In genomic region chr17:34312080-34312479, GRCh38 we compare ENCODE assay signal across 22 cellular contexts. TPM values are rescaled to one million over a fixed set of nuclear protein-coding genes. Genes with fewer than 3 reads are reported as not detected.
DNase-seq lines count a peak whose midpoint lies in the region; ATAC-seq, FAIRE-seq and TF ChIP-seq lines count a peak whose summit lies in the region.
"Had no signal": no experiment of that assay in that cellular context is flagged by ENCODE, and none has a peak within 500 bp of the region (broad histone marks: within the 10 kb centered on the region; RNA-seq: fewer than 3 reads in every experiment).

No MANE protein-coding gene starts in this region.

- no peak overlapping the region for H3K4me3 Mint-ChIP-seq in astrocyte (ENCODE audit: unreplicated experiment)

- WGBS in heart right ventricle, 2 donors: 53 to 62% methylated on average over 5 of the region's 5 CpGs

- peak in 7 of 8 donors; percentile 57 to 88 (median 76) for ATAC-seq in heart right ventricle
- peak; percentile 51 to 64 for ATAC-seq in gastrocnemius medialis
- no peak for ATAC-seq in HG02840 (IDR thresholded peaks at IDR 0.05; ENCODE audit: low FRiP score, unreplicated experiment)
- no peak for ATAC-seq in GM21786 (IDR thresholded peaks at IDR 0.05; ENCODE audit: unreplicated experiment)
- ATAC-seq in HG02759 (IDR thresholded peaks at IDR 0.05; ENCODE audit: unreplicated experiment): no peak

- no peak overlapping the region for H3K4me2 ChIP-seq in astrocyte (ENCODE audit: low read length)

- no peaks in the 10 kb centered on the region for H3K79me2 ChIP-seq in astrocyte (ENCODE audit: insufficient read depth, low read length)

- H3K4me1 ChIP-seq in astrocyte (ENCODE audit: insufficient read depth, low read length) (no peaks in the 10 kb centered on the region), heart right ventricle (peaks cover 3 to 65% (median 39%) of the 10 kb centered on the region in 9 donors), gastrocnemius medialis (peaks cover 5 to 36% of the 10 kb centered on the region in 2 donors)

- TF ChIP-seq CTCF in AG10803 (conservative IDR thresholded peaks at IDR 0.05; ENCODE audit: low read length) (no peak), astrocyte (IDR thresholded peaks at IDR 0.05; ENCODE audit: insufficient read depth, low read depth, low read length) (no peak), heart right ventricle (IDR thresholded peaks at IDR 0.05) (no peak), gastrocnemius medialis (IDR thresholded peaks at IDR 0.05 in 4 of 5, conservative IDR thresholded peaks at IDR 0.05 in 1 of 5) (no peak)

- DNase-seq in AG10803 (ENCODE audit: low read depth): peak; percentile 82
- DNase-seq in astrocyte (ENCODE audit: low read depth): peak; percentile 46
- DNase-seq in heart right ventricle: no peak
- no peak for DNase-seq in gastrocnemius medialis
- no peak for DNase-seq in GOT3 (lab: John Stamatoyannopoulos, UW)
- DNase-seq: activated effector memory CD4-positive, alpha-beta T cell treated with anti-CD3 and anti-CD28 coated beads, Interleukin-2, amount 50 U/mL, for 16 hours; AML-193; KBM-7; NCI-H1105; stimulated activated CD4-positive, alpha-beta T cell treated with anti-CD3 and anti-CD28 coated beads, Interleukin-2, amount 100 ng/mL, for 48 hours had no signal

- in situ Hi-C loops in gastrocnemius medialis (cut with MboI; ENCODE audit: low sequenced_read_pairs in 4 of 4): no loop called here

- no peaks in the 10 kb centered on the region for H3K36me3 Mint-ChIP-seq in astrocyte (ENCODE audit: low read depth, unreplicated experiment)

- H3K27me3 ChIP-seq in astrocyte (ENCODE audit: insufficient read depth, low read length) (peaks cover 6% of the 10 kb centered on the region), heart right ventricle (peaks cover 0 to 5% (median 0%) of the 10 kb centered on the region in 7 donors), gastrocnemius medialis (no peaks in the 10 kb centered on the region)

- H3K4me1 Mint-ChIP-seq in astrocyte (ENCODE audit: low read depth, unreplicated experiment): no peaks in the 10 kb centered on the region

- H3K9me3 Mint-ChIP-seq in astrocyte (ENCODE audit: unreplicated experiment): no peaks in the 10 kb centered on the region

- H2AFZ ChIP-seq in astrocyte (ENCODE audit: low read depth, low read length): no peak overlapping the region

- TF ChIP-seq POLR2A in gastrocnemius medialis (IDR thresholded peaks at IDR 0.05): no peak

- H3K4me3 ChIP-seq in AG10803 (ENCODE audit: low read length) (no peak overlapping the region), astrocyte (ENCODE audit: insufficient read depth, low read depth, low read length) (no peak overlapping the region), heart right ventricle (no peak overlapping the region), gastrocnemius medialis (no peak overlapping the region)

- no peak for FAIRE-seq in astrocyte (lab: Jason Lieb, UNC)
- FAIRE-seq: D721Med, H1, keratinocyte had no signal

- H3K27ac Mint-ChIP-seq in astrocyte (ENCODE audit: unreplicated experiment): no peak overlapping the region

- H4K20me1 ChIP-seq in astrocyte (ENCODE audit: insufficient read depth, low read length): no peaks in the 10 kb centered on the region

- H3K27ac ChIP-seq in astrocyte (ENCODE audit: low read depth, low read length) (no peak overlapping the region), heart right ventricle (peak overlapping the region in 9 of 10 donors; percentile 31 to 83 (median 70)), gastrocnemius medialis (peak overlapping the region in 3 of 4 donors; percentile 12 to 68 (median 64))

- intact Hi-C loops in heart right ventricle (cut with DNase I) (loop anchor here in 3 of 10 donors (5.0 kb wide), 3 partner anchors 45 to 60 kb away; partner anchors contain the start of genes CCL1 (in 1 of the 3) and CCL13 (in 1 of the 3)), gastrocnemius medialis (cut with DNase I; ENCODE audit: low total_unique reads) (loop anchor here (5.0 kb wide), 1 partner anchor 60 kb away; no protein-coding TSS in a partner anchor)

- H3K9me3 ChIP-seq in astrocyte (ENCODE audit: insufficient read depth, low read depth, low read length) (no peaks in the 10 kb centered on the region), heart right ventricle (no peaks in the 10 kb centered on the region), gastrocnemius medialis (no peaks in the 10 kb centered on the region)

- H3K9ac ChIP-seq in astrocyte (ENCODE audit: low read length): no peak overlapping the region

- H3K36me3 ChIP-seq in astrocyte (ENCODE audit: insufficient read depth, low read length) (no peaks in the 10 kb centered on the region), heart right ventricle (no peaks in the 10 kb centered on the region), gastrocnemius medialis (no peaks in the 10 kb centered on the region)

- H3K27me3 Mint-ChIP-seq in astrocyte (ENCODE audit: low read depth, unreplicated experiment): peaks cover 20% of the 10 kb centered on the region

RNA-seq across cellular contexts. Expression of gene CCL8, which starts 7.2 kb away (rescaled TPM):
- not detected in 2 replicates for total RNA-seq in astrocyte
- 10 to 100 TPM in 1 of 10 donors, 1 to 10 TPM in 4, under 1 TPM in 4, not detected in 1; 0.39 to 17.5 (median 1.1) TPM for total RNA-seq in heart right ventricle
- under 1 TPM in 1 of 2 donors, not detected in 1; 0.38 TPM for polyA plus RNA-seq in heart right ventricle
- total RNA-seq in gastrocnemius medialis: under 1 TPM in 1 of 4 donors, not detected in 3; 0.61 TPM
- total RNA-seq: activated CD8-positive, alpha-beta memory T cell treated with anti-CD3 and anti-CD28 coated beads for 36 hours; H1; pulmonary artery endothelial cell; SK-MEL-5 had no signal
- polyA plus RNA-seq: H1, keratinocyte had no signal

RNA-seq across cellular contexts. Expression of gene CCL11, which starts 26.5 kb away (rescaled TPM):
- total RNA-seq in astrocyte: 0.26 TPM in 1 of 2 replicates, not detected in the other
- 10 to 100 TPM in 2 of 10 donors, 1 to 10 TPM in 6, under 1 TPM in 2; 0.46 to 31.2 (median 1.3) TPM for total RNA-seq in heart right ventricle
- 1 to 10 TPM; 1.5 to 6.2 TPM for polyA plus RNA-seq in heart right ventricle
- total RNA-seq in gastrocnemius medialis: not detected
- total RNA-seq: activated CD8-positive, alpha-beta memory T cell treated with anti-CD3 and anti-CD28 coated beads for 36 hours; dermis microvascular lymphatic vessel endothelial cell; glomerular endothelial cell; H1; pulmonary artery endothelial cell; SK-MEL-5 had no signal
- polyA plus RNA-seq: H1, keratinocyte had no signal

RNA-seq across cellular contexts. Expression of gene CCL7, which starts 42.1 kb away (rescaled TPM):
- not detected in 2 replicates for total RNA-seq in astrocyte
- total RNA-seq in heart right ventricle: under 1 TPM in 1 of 10 donors, not detected in 9; 0.65 TPM
- polyA plus RNA-seq in heart right ventricle: under 1 TPM in 1 of 2 donors, not detected in 1; 0.29 TPM
- not detected for total RNA-seq in gastrocnemius medialis
- total RNA-seq: activated CD8-positive, alpha-beta memory T cell treated with anti-CD3 and anti-CD28 coated beads for 36 hours; glomerular endothelial cell; H1; SK-MEL-5; urinary bladder had no signal
- polyA plus RNA-seq: H1, keratinocyte had no signal

RNA-seq across cellular contexts. Expression of gene CCL13, which starts 44.2 kb away (rescaled TPM):
- total RNA-seq in astrocyte: not detected in 2 replicates
- 10 to 100 TPM in 1 of 10 donors, 1 to 10 TPM in 6, under 1 TPM in 2, not detected in 1; 0.39 to 64.0 (median 1.4) TPM for total RNA-seq in heart right ventricle
- 1 to 10 TPM; 1.0 to 2.3 TPM for polyA plus RNA-seq in heart right ventricle
- total RNA-seq in gastrocnemius medialis: 1 to 10 TPM in 1 of 4 donors, not detected in 3; 1.5 TPM
- total RNA-seq: activated CD8-positive, alpha-beta memory T cell treated with anti-CD3 and anti-CD28 coated beads for 36 hours; dermis microvascular lymphatic vessel endothelial cell; glomerular endothelial cell; H1; pulmonary artery endothelial cell; SK-MEL-5 had no signal
- polyA plus RNA-seq: H1, keratinocyte had no signal

RNA-seq across cellular contexts. Expression of gene CCL1, which starts 51.0 kb away (rescaled TPM):
- total RNA-seq in astrocyte: not detected in 2 replicates
- not detected for total RNA-seq in heart right ventricle
- not detected for polyA plus RNA-seq in heart right ventricle
- not detected for total RNA-seq in gastrocnemius medialis
- total RNA-seq: dermis microvascular lymphatic vessel endothelial cell, glomerular endothelial cell, H1, pulmonary artery endothelial cell, SK-MEL-5, urinary bladder had no signal
- polyA plus RNA-seq: H1, keratinocyte, urinary bladder had no signal

Comparison
In these comparisons a context has a peak if more than half of its experiments do, and no peak if none do; other contexts are left out.
1. DNase-seq: peak in AG10803 (single experiment) and astrocyte (single experiment); none in heart right ventricle (0 of 2), gastrocnemius medialis (0 of 2) and GOT3 (single experiment).
2. ATAC-seq: peak in heart right ventricle (7 of 8) and gastrocnemius medialis (2 of 2); none in HG02840 (single experiment), GM21786 (single experiment) and HG02759 (single experiment).